Comparison of ENCODE assay signal across 13 cellular contexts in the genomic region with DNA sequence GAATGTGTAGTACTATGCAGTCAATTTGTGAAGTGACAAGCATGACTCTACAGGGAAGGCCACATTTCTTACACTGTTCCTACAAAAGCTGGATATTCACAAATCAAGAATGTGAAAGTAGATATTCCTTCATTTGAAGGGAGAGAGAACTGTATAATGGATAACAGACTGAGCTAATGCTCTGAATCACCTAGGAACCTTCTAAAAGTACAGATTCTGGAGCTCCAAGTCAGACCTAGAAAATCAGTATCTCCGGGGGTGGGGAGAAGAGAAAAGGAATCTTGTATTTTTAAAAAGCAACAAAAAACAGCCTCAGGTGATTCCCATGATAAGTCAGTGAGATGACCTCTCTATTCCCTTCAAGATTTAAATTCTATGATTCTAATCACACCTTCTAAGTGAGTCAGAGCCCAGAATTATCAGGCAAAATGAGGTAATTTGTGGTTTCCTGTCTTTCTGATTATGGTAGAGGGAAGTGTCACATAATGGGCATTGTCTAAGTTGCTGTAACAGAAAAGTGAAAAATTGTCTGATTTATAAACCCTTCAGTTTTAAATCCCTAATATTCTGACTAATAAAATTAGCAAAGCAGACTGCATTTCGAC.
DNase-seq lines count a peak whose midpoint lies in the region; ATAC-seq, FAIRE-seq and TF ChIP-seq lines count a peak whose summit lies in the region.
"Had no signal": no experiment of that assay in that cellular context is flagged by ENCODE, and none has a peak within 500 bp of the region (broad histone marks: within the 10 kb centered on the region; RNA-seq: fewer than 3 reads in every experiment).

No MANE protein-coding gene starts in this region.

- no peak for TF ChIP-seq RAD21 in K562 (CRISPR knock-in tag; conservative IDR thresholded peaks at IDR 0.05 in 1 of 2, IDR thresholded peaks at IDR 0.05 in 1 of 2)

- in situ Hi-C loops in K562 (cut with MboI): no loop called here

- 2% methylated on average over 2 of the region's 2 CpGs for WGBS in K562 (ENCODE audit: insufficient coverage, low coverage, missing lambda C conversion rate)

- no peaks in the 10 kb centered on the region; the same call in 1 of the 2 replicates for H3K9me3 ChIP-seq in K562 (replicated peaks; ENCODE audit: control insufficient read depth, insufficient read depth, low read depth, low read length)
- H3K9me3 ChIP-seq: adrenal gland had no signal

- POLR2A ChIA-PET in K562 (lab: Yijun Ruan, JAX): no interaction called here

- no peaks in the 10 kb centered on the region for H3K9me1 ChIP-seq in K562 (ENCODE audit: control insufficient read depth, insufficient read depth, low read length)

- peaks cover 3% of the 10 kb centered on the region in 2 donors for H3K9me3 Mint-ChIP-seq in activated T-cell treated with anti-CD3 and anti-CD28 coated beads, Interleukin-2, amount 50 U/mL, for 72 hours
- H3K9me3 Mint-ChIP-seq in stimulated activated effector memory CD8-positive, alpha-beta T cell treated with anti-CD3 and anti-CD28 coated beads, Interleukin-12 subunit alpha, Interleukin-12 subunit beta, amount 100 ng/mL, for 72 hours: no peaks in the 10 kb centered on the region

- H3K27ac ChIP-seq in K562 (ENCODE audit: extremely low read depth, low read depth, low read length): no peak overlapping the region
- H3K27ac ChIP-seq: adrenal gland, VCaP had no signal

- TF ChIP-seq CTCF in K562 (IDR thresholded peaks at IDR 0.05 in 2 of 3, conservative IDR thresholded peaks at IDR 0.05 in 1 of 3; ENCODE audit: insufficient read depth in 2 of 3, low read depth in 1 of 3, low read length in 3 of 3): no peak

- CTCF ChIA-PET in K562 (lab: Yijun Ruan, JAX; ENCODE audit: low intra/inter-chr PET ratio): no interaction called here

- intact Hi-C loops in K562 (cut with micrococcal nuclease): no loop called here

- no peaks in the 10 kb centered on the region for H3K27me3 ChIP-seq in K562 (ENCODE audit: control insufficient read depth in 2 of 2, insufficient read depth in 2 of 2, low read length in 2 of 2)
- H3K27me3 ChIP-seq: adrenal gland had no signal

- no peaks in the 10 kb centered on the region for H4K20me1 ChIP-seq in K562 (replicated peaks; ENCODE audit: control insufficient read depth, insufficient read depth, low read length)

- H3K79me2 ChIP-seq in K562 (ENCODE audit: control insufficient read depth, insufficient read depth, low read length): no peaks in the 10 kb centered on the region

- DNase-seq in activated T-cell treated with anti-CD3 and anti-CD28 coated beads, Interleukin-2, amount 50 U/mL, for 72 hours: no peak
- DNase-seq in activated T-cell treated with anti-CD3 and anti-CD28 coated beads for 4 hours: no peak
- peak; percentile 84 for DNase-seq in NOMO-1 treated with DMSO at 0.1 percent for 48 hours (lab: John Stamatoyannopoulos, UW; ENCODE audit: unreplicated experiment)
- no peak for DNase-seq in K562 (ENCODE audit: extremely low read depth in 1 of 4, low spot score in 3 of 4)
- DNase-seq in stimulated activated effector memory CD8-positive, alpha-beta T cell treated with anti-CD3 and anti-CD28 coated beads, Interleukin-12 subunit alpha, Interleukin-12 subunit beta, amount 100 ng/mL, for 72 hours (ENCODE audit: low spot score in 2 of 2): no peak
- DNase-seq in C1 segment of cervical spinal cord (lab: John Stamatoyannopoulos, UW): no peak
- DNase-seq: adrenal gland; GDM1; naive thymus-derived CD8-positive, alpha-beta T cell; NCI-H1092 had no signal

- ATAC-seq in activated T-cell treated with anti-CD3 and anti-CD28 coated beads, Interleukin-2, amount 50 U/mL, for 72 hours (replicated peaks in 1 of 2): peak; percentile 58 to 64
- no peak for ATAC-seq in K562
- ATAC-seq in stimulated activated effector memory CD8-positive, alpha-beta T cell treated with anti-CD3 and anti-CD28 coated beads, Interleukin-12 subunit alpha, Interleukin-12 subunit beta, amount 100 ng/mL, for 72 hours: peak; percentile 78
- ATAC-seq in GM21381 (IDR thresholded peaks at IDR 0.05; ENCODE audit: unreplicated experiment): no peak
- no peak for ATAC-seq in HG02571 (IDR thresholded peaks at IDR 0.05; ENCODE audit: unreplicated experiment)
- ATAC-seq: naive thymus-derived CD8-positive, alpha-beta T cell had no signal

- no peak overlapping the region for H3K4me2 ChIP-seq in K562 (ENCODE audit: insufficient read depth, low read length)

- no TSS peak for BruUV-seq in K562 (replicated peaks; lab: Mats Ljungman, UMichigan)

- TF ChIP-seq POLR2A in K562 (conservative IDR thresholded peaks at IDR 0.05): no peak

- peaks cover 2 to 6% of the 10 kb centered on the region in 2 donors for H3K36me3 Mint-ChIP-seq in activated T-cell treated with anti-CD3 and anti-CD28 coated beads, Interleukin-2, amount 50 U/mL, for 72 hours (ENCODE audit: insufficient read depth in 2 of 2)
- no peaks in the 10 kb centered on the region for H3K36me3 Mint-ChIP-seq in stimulated activated effector memory CD8-positive, alpha-beta T cell treated with anti-CD3 and anti-CD28 coated beads, Interleukin-12 subunit alpha, Interleukin-12 subunit beta, amount 100 ng/mL, for 72 hours
- H3K36me3 Mint-ChIP-seq: naive thymus-derived CD8-positive, alpha-beta T cell had no signal

- H3K27me3 Mint-ChIP-seq in activated T-cell treated with anti-CD3 and anti-CD28 coated beads, Interleukin-2, amount 50 U/mL, for 72 hours (ENCODE audit: low read depth): no peaks in the 10 kb centered on the region

- no peaks in the 10 kb centered on the region for H3K4me1 ChIP-seq in K562 (replicated peaks in 1 of 2; ENCODE audit: control insufficient read depth in 2 of 2, insufficient read depth in 2 of 2, low read length in 2 of 2)
- H3K4me1 ChIP-seq: adrenal gland had no signal

- no peak for FAIRE-seq in K562 (lab: Jason Lieb, UNC)

- peaks cover 88% of the 10 kb centered on the region for H3K4me1 Mint-ChIP-seq in activated T-cell treated with anti-CD3 and anti-CD28 coated beads, Interleukin-2, amount 50 U/mL, for 72 hours (ENCODE audit: low read depth)
- peaks cover 38% of the 10 kb centered on the region for H3K4me1 Mint-ChIP-seq in stimulated activated effector memory CD8-positive, alpha-beta T cell treated with anti-CD3 and anti-CD28 coated beads, Interleukin-12 subunit alpha, Interleukin-12 subunit beta, amount 100 ng/mL, for 72 hours

- H3K4me3 Mint-ChIP-seq in activated T-cell treated with anti-CD3 and anti-CD28 coated beads, Interleukin-2, amount 50 U/mL, for 72 hours: peak overlapping the region; percentile 30 to 82
- peak overlapping the region; percentile 11 for H3K4me3 Mint-ChIP-seq in stimulated activated effector memory CD8-positive, alpha-beta T cell treated with anti-CD3 and anti-CD28 coated beads, Interleukin-12 subunit alpha, Interleukin-12 subunit beta, amount 100 ng/mL, for 72 hours
- H3K4me3 Mint-ChIP-seq: naive thymus-derived CD8-positive, alpha-beta T cell had no signal

- TF ChIP-seq EP300 in K562 (IDR thresholded peaks at IDR 0.05; ENCODE audit: low read length): no peak

- H3K4me3 ChIP-seq in K562: no peak overlapping the region
- H3K4me3 ChIP-seq: adrenal gland had no signal

- no peak overlapping the region for H3K9ac ChIP-seq in K562 (ENCODE audit: insufficient read depth in 1 of 2, low read depth in 2 of 2, low read length in 2 of 2)

- no peaks in the 10 kb centered on the region for H3K36me3 ChIP-seq in K562 (ENCODE audit: control insufficient read depth, insufficient read depth, low read length)
- H3K36me3 ChIP-seq: adrenal gland had no signal

- H2AFZ ChIP-seq in K562 (ENCODE audit: low read depth, low read length): no peak overlapping the region

- H3K27ac Mint-ChIP-seq in activated T-cell treated with anti-CD3 and anti-CD28 coated beads, Interleukin-2, amount 50 U/mL, for 72 hours: peak overlapping the region; percentile 79
- H3K27ac Mint-ChIP-seq in stimulated activated effector memory CD8-positive, alpha-beta T cell treated with anti-CD3 and anti-CD28 coated beads, Interleukin-12 subunit alpha, Interleukin-12 subunit beta, amount 100 ng/mL, for 72 hours: no peak overlapping the region
- H3K27ac Mint-ChIP-seq: naive thymus-derived CD8-positive, alpha-beta T cell had no signal

TF ChIP-seq in K562, 482 proteins besides CTCF, POLR2A, EP300 and RAD21 (continues in another document):
- TF ChIP-seq NCOA6 (IDR thresholded peaks at IDR 0.05) (no peak), ATF7 (IDR thresholded peaks at IDR 0.05) (peak; percentile 32; the same call in 1 of the 2 replicates), MTA1 (IDR thresholded peaks at IDR 0.05; ENCODE audit: borderline replicate concordance) (no peak), SREBF1 (IDR thresholded peaks at IDR 0.05; ENCODE audit: borderline replicate concordance, low read depth, low read length) (no peak), BCL6 (CRISPR knock-in tag; IDR thresholded peaks at IDR 0.05) (no peak), ZNF384 (IDR thresholded peaks at IDR 0.05; ENCODE audit: low read depth, low read length) (no peak), BRD9 (IDR thresholded peaks at IDR 0.05; ENCODE audit: low read depth, partially characterized antibody) (no peak), RCOR1 (IDR thresholded peaks at IDR 0.05; ENCODE audit: borderline replicate concordance in 1 of 2, low read depth in 2 of 2, low read length in 2 of 2) (0 out of 4 replicates have a peak, but pooled peaks of 1 of the 2 experiments have one; percentile 11), HMG20B (CRISPR knock-in tag; IDR thresholded peaks at IDR 0.05) (no peak), CEBPG (CRISPR knock-in tag; IDR thresholded peaks at IDR 0.05) (no peak), CEBPG (tag; conservative IDR thresholded peaks at IDR 0.05 in 1 of 2, IDR thresholded peaks at IDR 0.05 in 1 of 2) (0 out of 4 replicates have a peak, but pooled peaks of 1 of the 2 experiments have one; percentile 10), ZNF589 (CRISPR knock-in tag; IDR thresholded peaks at IDR 0.05; ENCODE audit: low read depth) (no peak)
- TF ChIP-seq, protein P1, sequence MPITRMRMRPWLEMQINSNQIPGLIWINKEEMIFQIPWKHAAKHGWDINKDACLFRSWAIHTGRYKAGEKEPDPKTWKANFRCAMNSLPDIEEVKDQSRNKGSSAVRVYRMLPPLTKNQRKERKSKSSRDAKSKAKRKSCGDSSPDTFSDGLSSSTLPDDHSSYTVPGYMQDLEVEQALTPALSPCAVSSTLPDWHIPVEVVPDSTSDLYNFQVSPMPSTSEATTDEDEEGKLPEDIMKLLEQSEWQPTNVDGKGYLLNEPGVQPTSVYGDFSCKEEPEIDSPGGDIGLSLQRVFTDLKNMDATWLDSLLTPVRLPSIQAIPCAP (CRISPR knock-in tag; IDR thresholded peaks at IDR 0.05; ENCODE audit: borderline replicate concordance): no peak

Comparison
In these comparisons a context has a peak if more than half of its experiments do, and no peak if none do; other contexts are left out.
1. ATAC-seq: peak in activated T-cell treated with anti-CD3 and anti-CD28 coated beads, Interleukin-2, amount 50 U/mL, for 72 hours (2 of 2) and stimulated activated effector memory CD8-positive, alpha-beta T cell treated with anti-CD3 and anti-CD28 coated beads, Interleukin-12 subunit alpha, Interleukin-12 subunit beta, amount 100 ng/mL, for 72 hours (single experiment); none in K562 (single experiment), GM21381 (single experiment) and HG02571 (single experiment).